10 cellular contexts compared by ENCODE assay signal in genomic region chr1:154158307-154159125, GRCh38. TPM values are rescaled to one million over a fixed set of nuclear protein-coding genes. Genes with fewer than 3 reads are reported as not detected.
DNase-seq lines count a peak whose midpoint lies in the region; ATAC-seq, FAIRE-seq and TF ChIP-seq lines count a peak whose summit lies in the region.
"Had no signal": no experiment of that assay in that cellular context is flagged by ENCODE, and none has a peak within 500 bp of the region (broad histone marks: within the 10 kb centered on the region; RNA-seq: fewer than 3 reads in every experiment).

No MANE protein-coding gene starts in this region.

- in situ Hi-C loops in SK-MEL-5 (cut with HindIII; ENCODE audit: low pct_unique_long_range_greater_than_20kb, low sequenced_read_pairs): no loop called here

- peaks cover 81% of the 10 kb centered on the region for H3K4me1 Mint-ChIP-seq in CD4-positive, alpha-beta T cell (ENCODE audit: low read depth)

- FAIRE-seq in D721Med (lab: Jason Lieb, UNC): no peak
- FAIRE-seq: endothelial cell of umbilical vein had no signal

- no peak for TF ChIP-seq CTCF in CD4-positive, alpha-beta T cell (IDR thresholded peaks at IDR 0.05)
- TF ChIP-seq CTCF in D721Med (IDR thresholded peaks at IDR 0.05; ENCODE audit: insufficient read depth, missing control alignments): no peak

- WGBS in right cardiac atrium: 81% methylated on average over 8 of the region's 8 CpGs

- no peaks in the 10 kb centered on the region for H3K27me3 Mint-ChIP-seq in CD4-positive, alpha-beta T cell

- CTCF ChIA-PET in CD4-positive, alpha-beta T cell (lab: Charles Lee): interaction anchor here (1.0 to 1.9 kb wide), 5 partner anchors 9 to 41 kb away, joined by 3 to 5 read pairs (median 3); no protein-coding TSS in a partner anchor

- H3K4me3 Mint-ChIP-seq in CD4-positive, alpha-beta T cell: peak overlapping the region; percentile 74

- peaks cover 6% of the 10 kb centered on the region for H3K9me3 ChIP-seq in CD4-positive, alpha-beta T cell (ENCODE audit: control insufficient read depth, low read length)
- H3K9me3 ChIP-seq in right cardiac atrium (ENCODE audit: control insufficient read depth, low read length): no peaks in the 10 kb centered on the region

- H3K27ac ChIP-seq in CD4-positive, alpha-beta T cell (ENCODE audit: low read depth, low read length): peak overlapping the region; percentile 68
- H3K27ac ChIP-seq in right cardiac atrium (ENCODE audit: low read length): no peak overlapping the region

- intact Hi-C loops in CD4-positive, alpha-beta T cell (cut with DNase I, micrococcal nuclease): loop anchor here (1.0 to 5.0 kb wide), 3 partner anchors 24 to 166 kb away; partner anchors contain the start of genes RPS27 (in 1 of the 2) and UBAP2L (in 1 of the 2)
- intact Hi-C loops in right cardiac atrium (cut with DNase I): no loop called here

- DNase-seq in CD4-positive, alpha-beta T cell: no peak
- DNase-seq in SK-MEL-5 (ENCODE audit: low read depth, low spot score) (peak; percentile 77), medulla oblongata (ENCODE audit: extremely low spot score) (peak; percentile 35), NK-92 (lab: John Stamatoyannopoulos, UW; ENCODE audit: unreplicated experiment) (no peak), right cardiac atrium (no peak), D721Med (ENCODE audit: insufficient read length, low spot score) (no peak)
- DNase-seq: mammary epithelial cell had no signal

- H3K36me3 Mint-ChIP-seq in CD4-positive, alpha-beta T cell (ENCODE audit: low read depth): peaks cover 97% of the 10 kb centered on the region

- H3K9me3 Mint-ChIP-seq in CD4-positive, alpha-beta T cell: peaks cover 4% of the 10 kb centered on the region

- POLR2A ChIA-PET in CD4-positive, alpha-beta T cell (lab: Charles Lee): interaction anchor here (0.7 to 5.0 kb wide), 15 partner anchors 9 to 778 kb away, joined by 3 to 41 read pairs (median 6); partner anchors contain the start of genes CHTOP, CREB3L4, HAX1 and PMVK

- H3K27ac Mint-ChIP-seq in CD4-positive, alpha-beta T cell: peak overlapping the region; percentile 92

- peaks cover 4% of the 10 kb centered on the region for H3K4me1 ChIP-seq in right cardiac atrium (ENCODE audit: control insufficient read depth, insufficient read depth, low read length)

- peak; percentile 2 for ATAC-seq in CD4-positive, alpha-beta T cell (ENCODE audit: poor library complexity)
- ATAC-seq in GM21723 (IDR thresholded peaks at IDR 0.05; ENCODE audit: unreplicated experiment): peak; percentile 50
- ATAC-seq in right cardiac atrium: no peak
- ATAC-seq in esophagus mucosa: no peak

- no peak overlapping the region for H3K4me3 ChIP-seq in right cardiac atrium (ENCODE audit: low read length)

- no peaks in the 10 kb centered on the region for H3K27me3 ChIP-seq in CD4-positive, alpha-beta T cell (ENCODE audit: control insufficient read depth, insufficient read depth, low read length)
- no peaks in the 10 kb centered on the region for H3K27me3 ChIP-seq in right cardiac atrium (ENCODE audit: control insufficient read depth, insufficient read depth)

RNA-seq across cellular contexts. Expression of gene NUP210L, which starts 3.6 kb away (rescaled TPM):
- under 1 TPM; 0.03 to 0.08 TPM for total RNA-seq in CD4-positive, alpha-beta T cell
- total RNA-seq in SK-MEL-5 (2014; rRNA removed; shearing (Covaris generic)): not detected in 2 replicates
- 0.03 TPM in 1 of 2 replicates, not detected in the other for polyA plus RNA-seq in SK-MEL-5 (2015; cell fraction: cytosol; rRNA removed)
- polyA plus RNA-seq in SK-MEL-5 (2015; cell fraction: nucleus; rRNA removed): 0.09 and 0.17 TPM in 2 replicates
- total RNA-seq in right cardiac atrium (under 1 TPM; 0.09 to 0.88 (median 0.18) TPM), esophagus mucosa (0.04 TPM)
- polyA plus RNA-seq in right cardiac atrium: not detected
- polyA plus RNA-seq: mammary epithelial cell had no signal

RNA-seq across cellular contexts. Expression of gene TPM3, which starts 33.4 kb away (rescaled TPM):
- total RNA-seq in CD4-positive, alpha-beta T cell: 100 to 1,000 TPM; 345 to 357 TPM
- 706 and 766 TPM in 2 replicates for total RNA-seq in SK-MEL-5 (2014; rRNA removed; shearing (Covaris generic))
- polyA plus RNA-seq in SK-MEL-5 (2015; cell fraction: cytosol; rRNA removed): 591 and 655 TPM in 2 replicates
- 236 and 245 TPM in 2 replicates for polyA plus RNA-seq in SK-MEL-5 (2015; cell fraction: nucleus; rRNA removed)
- total RNA-seq in right cardiac atrium (100 to 1,000 TPM; 202 to 594 (median 262) TPM), esophagus mucosa (213 TPM)
- polyA plus RNA-seq in right cardiac atrium: 391 TPM

RNA-seq across cellular contexts. Expression of gene CFAP141, which starts 47.6 kb away (rescaled TPM):
- not detected for total RNA-seq in CD4-positive, alpha-beta T cell
- total RNA-seq in SK-MEL-5 (2014; rRNA removed; shearing (Covaris generic)): not detected in 2 replicates
- not detected in 2 replicates for polyA plus RNA-seq in SK-MEL-5 (2015; cell fraction: cytosol; rRNA removed)
- not detected in 2 replicates for polyA plus RNA-seq in SK-MEL-5 (2015; cell fraction: nucleus; rRNA removed)
- not detected for total RNA-seq in right cardiac atrium
- polyA plus RNA-seq in right cardiac atrium: not detected
- not detected for total RNA-seq in esophagus mucosa
- total RNA-seq: endothelial cell of umbilical vein, mammary epithelial cell had no signal
- polyA plus RNA-seq: endothelial cell of umbilical vein, mammary epithelial cell had no signal

Comparison
In these comparisons a context has a peak if more than half of its experiments do, and no peak if none do; other contexts are left out.
1. ATAC-seq: peak in CD4-positive, alpha-beta T cell (single experiment) and GM21723 (single experiment); none in right cardiac atrium (0 of 2) and esophagus mucosa (single experiment).
2. DNase-seq: peak in SK-MEL-5 (single experiment) and medulla oblongata (single experiment); none in CD4-positive, alpha-beta T cell (0 of 10), NK-92 (single experiment), right cardiac atrium (0 of 3) and D721Med (single experiment).
3. intact Hi-C loops: an anchor here in CD4-positive, alpha-beta T cell (1.0 to 5.0 kb wide); none called in right cardiac atrium.